ENCODE assay signal across 11 cellular contexts in the genomic region with DNA sequence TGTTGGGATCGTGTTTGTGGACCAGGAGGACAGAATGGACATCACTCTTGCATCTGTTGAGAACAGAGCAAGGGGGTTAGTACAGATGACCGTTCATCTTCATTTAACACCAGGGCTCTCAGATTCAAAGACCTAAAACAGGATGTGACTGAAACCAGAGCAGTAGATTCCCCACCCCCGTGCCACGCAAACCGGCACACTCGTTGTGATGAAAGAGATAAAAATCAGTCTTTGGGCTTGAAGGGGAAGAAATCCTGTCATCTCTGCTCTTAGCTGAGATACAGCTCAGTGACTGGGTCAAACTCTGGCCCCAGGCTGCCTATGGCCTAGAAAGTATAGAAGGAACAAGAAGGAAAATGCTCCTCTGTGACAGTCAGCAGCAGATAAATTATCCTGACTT.
DNase-seq lines count a peak whose midpoint lies in the region; ATAC-seq, FAIRE-seq and TF ChIP-seq lines count a peak whose summit lies in the region.
"Had no signal": no experiment of that assay in that cellular context is flagged by ENCODE, and none has a peak within 500 bp of the region (broad histone marks: within the 10 kb centered on the region; RNA-seq: fewer than 3 reads in every experiment).

No MANE protein-coding gene starts in this region.

- H3K56ac ChIP-seq in H9 (ENCODE audit: insufficient read length, low read depth, low read length) = no peak overlapping the region

- H3K79me1 ChIP-seq in H9 (ENCODE audit: insufficient read depth, low read depth, low read length, poor library complexity, severe bottlenecking) = no peaks in the 10 kb centered on the region

- H2BK120ac ChIP-seq in H9 (ENCODE audit: low read depth, low read length, poor library complexity, severe bottlenecking) = no peak overlapping the region

- no peak overlapping the region for H4K91ac ChIP-seq in H9 (ENCODE audit: insufficient read length, low read depth, low read length)

- DNase-seq in NOMO-1 (lab: John Stamatoyannopoulos, UW; ENCODE audit: unreplicated experiment in 2 of 2) (peak; percentile 11 to 18), H9 (no peak), GM19239 (ENCODE audit: insufficient read length, low spot score) (no peak), omental fat pad (ENCODE audit: low spot score) (no peak)
- peak; percentile 32 to 63 for DNase-seq in activated CD8-positive, alpha-beta memory T cell treated with anti-CD3 and anti-CD28 coated beads for 4 hours (ENCODE audit: low read depth in 2 of 2)
- DNase-seq in effector memory CD8-positive, alpha-beta T cell = no peak
- DNase-seq in stimulated activated CD8-positive, alpha-beta memory T cell treated with anti-CD3 and anti-CD28 coated beads, Interleukin-4, amount 100 ng/mL, for 48 hours = peak; percentile 82
- DNase-seq: cortex of kidney, natural killer cell had no signal

- no peaks in the 10 kb centered on the region for H4K20me1 ChIP-seq in H9 (ENCODE audit: control insufficient read depth, insufficient read depth, insufficient read length)

- no peaks in the 10 kb centered on the region for H3K79me2 ChIP-seq in H9 (ENCODE audit: insufficient read depth, low read length)
- H3K79me2 ChIP-seq: hepatocyte had no signal

- H4K8ac ChIP-seq in H9 (replicated peaks; ENCODE audit: insufficient read length, low read depth, low read length) = no peak overlapping the region

- no peak overlapping the region for H2AK5ac ChIP-seq in H9 (ENCODE audit: insufficient read length, low read length)

- H3K9me3 Mint-ChIP-seq in effector memory CD8-positive, alpha-beta T cell = no peaks in the 10 kb centered on the region
- H3K9me3 Mint-ChIP-seq in H9 = no peaks in the 10 kb centered on the region
- H3K9me3 Mint-ChIP-seq: natural killer cell had no signal

- H3K4me3 Mint-ChIP-seq in effector memory CD8-positive, alpha-beta T cell = no peak overlapping the region
- H3K4me3 Mint-ChIP-seq in H9 = no peak overlapping the region
- H3K4me3 Mint-ChIP-seq: natural killer cell had no signal

- no peak overlapping the region for H3K14ac ChIP-seq in H9 (ENCODE audit: insufficient read depth, low read length)

- H2AFZ ChIP-seq in H9 (ENCODE audit: low read length) = no peak overlapping the region
- H2AFZ ChIP-seq: hepatocyte had no signal

- no peak overlapping the region for H2BK5ac ChIP-seq in H9 (ENCODE audit: insufficient read length, low read length)

- peaks cover 16 to 28% of the 10 kb centered on the region in 2 donors for H3K4me1 Mint-ChIP-seq in effector memory CD8-positive, alpha-beta T cell (ENCODE audit: low read depth in 2 of 2)
- peaks cover 10 to 21% of the 10 kb centered on the region in 2 experiments for H3K4me1 Mint-ChIP-seq in H9
- H3K4me1 Mint-ChIP-seq: natural killer cell had no signal

- no peak overlapping the region for H3K27ac Mint-ChIP-seq in effector memory CD8-positive, alpha-beta T cell
- H3K27ac Mint-ChIP-seq in H9 = peak overlapping the region in 1 of 3 experiments; percentile 59; a peak in 2 of 7 replicates
- H3K27ac Mint-ChIP-seq: natural killer cell had no signal

- H3K23ac ChIP-seq in H9 (ENCODE audit: insufficient read length, low read depth, low read length) = no peak overlapping the region

- H2BK12ac ChIP-seq in H9 (ENCODE audit: insufficient read length, low read depth, low read length) = no peak overlapping the region

- TF ChIP-seq CTCF in H9 (conservative IDR thresholded peaks at IDR 0.05) (no peak), omental fat pad (IDR thresholded peaks at IDR 0.05) (no peak)

- H3T11ph ChIP-seq in H9 (ENCODE audit: low read length) = no peak overlapping the region

- H3K9me3 ChIP-seq in H9 (ENCODE audit: control insufficient read depth, low read depth, low read length) = no peaks in the 10 kb centered on the region

- no peak overlapping the region for H3K27ac ChIP-seq in H9 (ENCODE audit: insufficient read length, low read depth, low read length)
- H3K27ac ChIP-seq: hepatocyte had no signal

- peaks cover 4% of the 10 kb centered on the region; the same call in 1 of the 2 replicates for H3K4me1 ChIP-seq in H9 (ENCODE audit: insufficient read depth, low read length)

- WGBS in H9 (ENCODE audit: extremely low coverage, insufficient read length, low lambda C conversion rate) = no CpG with 5 or more reads among the region's 6 CpGs

- no peaks in the 10 kb centered on the region for H3K27me3 ChIP-seq in H9 (ENCODE audit: insufficient read depth, low read length)
- H3K27me3 ChIP-seq: hepatocyte had no signal

- no peak overlapping the region for H4K5ac ChIP-seq in H9 (ENCODE audit: insufficient read length, low read depth, low read length)

- no peak overlapping the region for H3K9ac ChIP-seq in H9 (ENCODE audit: extremely low read depth, insufficient read length, low read length)

- ATAC-seq in effector memory CD8-positive, alpha-beta T cell (replicated peaks) = peak; percentile 49
- ATAC-seq in omental fat pad (ENCODE audit: low FRiP score) = no peak
- ATAC-seq in GM21515 (IDR thresholded peaks at IDR 0.05; ENCODE audit: unreplicated experiment) = no peak

- H3K23me2 ChIP-seq in H9 (ENCODE audit: insufficient read length, low read depth, low read length, poor library complexity, severe bottlenecking) = no peaks in the 10 kb centered on the region

- no peak overlapping the region for H2BK15ac ChIP-seq in H9 (ENCODE audit: low read depth, low read length)

- no peak overlapping the region for H3K18ac ChIP-seq in H9 (ENCODE audit: insufficient read length, low read depth, low read length)

- FAIRE-seq in GM19239 (lab: Jason Lieb, UNC) = no peak

- H2BK20ac ChIP-seq in H9 (ENCODE audit: low read depth, low read length, poor library complexity, severe bottlenecking) = no peak overlapping the region

- H3K36me3 Mint-ChIP-seq in effector memory CD8-positive, alpha-beta T cell (ENCODE audit: insufficient read depth) = peaks cover 15% of the 10 kb centered on the region
- H3K36me3 Mint-ChIP-seq in H9 (ENCODE audit: insufficient read depth in 1 of 3, low read depth in 3 of 3) = peaks cover 0 to 10% (median 7%) of the 10 kb centered on the region in 3 experiments; a peak in 5 of 7 replicates
- H3K36me3 Mint-ChIP-seq: natural killer cell had no signal

- no peak overlapping the region for H3K4me2 ChIP-seq in H9 (ENCODE audit: insufficient read depth, insufficient read length, low read length)
- H3K4me2 ChIP-seq: hepatocyte had no signal

- no peak overlapping the region for H3K4ac ChIP-seq in H9 (ENCODE audit: low read depth, low read length)

- H3K27me3 Mint-ChIP-seq in effector memory CD8-positive, alpha-beta T cell = peaks cover 0 to 21% of the 10 kb centered on the region in 2 donors
- no peaks in the 10 kb centered on the region for H3K27me3 Mint-ChIP-seq in H9 (ENCODE audit: low read depth)

Comparison
In these comparisons a context has a peak if more than half of its experiments do, and no peak if none do; other contexts are left out.
1. DNase-seq: peak in NOMO-1 (2 of 2), activated CD8-positive, alpha-beta memory T cell treated with anti-CD3 and anti-CD28 coated beads for 4 hours (2 of 2) and stimulated activated CD8-positive, alpha-beta memory T cell treated with anti-CD3 and anti-CD28 coated beads, Interleukin-4, amount 100 ng/mL, for 48 hours (single experiment); none in effector memory CD8-positive, alpha-beta T cell (0 of 3), H9 (single experiment), GM19239 (single experiment) and omental fat pad (single experiment).